In the genomic region with DNA sequence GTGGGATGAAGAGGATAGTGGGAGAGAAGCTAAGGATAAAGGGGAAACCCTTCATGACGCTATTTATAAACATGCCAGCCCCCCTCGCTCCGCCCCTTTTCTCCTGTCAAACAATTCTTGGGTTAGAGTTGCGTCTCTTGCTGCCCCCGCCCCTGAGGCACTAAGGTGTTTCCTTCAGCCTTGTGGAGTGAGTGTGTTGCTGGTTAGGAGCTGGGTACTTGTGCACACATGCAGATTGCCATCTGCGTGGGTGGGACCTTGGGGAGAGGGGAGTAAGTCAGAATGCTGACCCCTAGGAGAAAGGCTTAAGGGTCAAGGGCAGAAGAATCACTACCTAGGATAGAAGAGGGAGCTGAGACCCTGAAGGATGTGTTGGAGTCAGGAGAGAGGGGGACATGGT, we compare ENCODE assay signal across 11 cellular contexts. TPM values are rescaled to one million over a fixed set of nuclear protein-coding genes. Genes with fewer than 3 reads are reported as not detected.
DNase-seq lines count a peak whose midpoint lies in the region; ATAC-seq and TF ChIP-seq lines count a peak whose summit lies in the region.
"Had no signal": no experiment of that assay in that cellular context is flagged by ENCODE, and none has a peak within 500 bp of the region (broad histone marks: within the 10 kb centered on the region; RNA-seq: fewer than 3 reads in every experiment).

No MANE protein-coding gene starts in this region.

- H3K27ac Mint-ChIP-seq in activated T-cell treated with anti-CD3 and anti-CD28 coated beads, Interleukin-2, amount 50 U/mL, for 72 hours: no peak overlapping the region
- peak overlapping the region; percentile 1 for H3K27ac Mint-ChIP-seq in activated naive CD8-positive, alpha-beta T cell treated with anti-CD3 and anti-CD28 coated beads for 36 hours
- H3K27ac Mint-ChIP-seq in immature natural killer cell: peak overlapping the region; percentile 54 to 79 (median 72)

- peak overlapping the region; percentile 22 for H3K4me3 ChIP-seq in suprapubic skin

- TF ChIP-seq POLR2A in suprapubic skin (IDR thresholded peaks at IDR 0.05): no peak

- TF ChIP-seq EP300 in suprapubic skin (IDR thresholded peaks at IDR 0.05): no peak

- no peak for ATAC-seq in activated T-cell treated with anti-CD3 and anti-CD28 coated beads, Interleukin-2, amount 50 U/mL, for 72 hours (replicated peaks in 1 of 2)
- ATAC-seq in GM21423 (IDR thresholded peaks at IDR 0.05; ENCODE audit: unreplicated experiment) (no peak), HG03039 (IDR thresholded peaks at IDR 0.05; ENCODE audit: unreplicated experiment) (no peak)

- H3K36me3 Mint-ChIP-seq in activated T-cell treated with anti-CD3 and anti-CD28 coated beads, Interleukin-2, amount 50 U/mL, for 72 hours (ENCODE audit: insufficient read depth in 2 of 2): peaks cover 2 to 4% of the 10 kb centered on the region in 2 donors
- peaks cover 13% of the 10 kb centered on the region for H3K36me3 Mint-ChIP-seq in activated naive CD8-positive, alpha-beta T cell treated with anti-CD3 and anti-CD28 coated beads for 36 hours
- H3K36me3 Mint-ChIP-seq in immature natural killer cell: peaks cover 0 to 17% (median 4%) of the 10 kb centered on the region in 3 donors

- H3K4me1 Mint-ChIP-seq in activated T-cell treated with anti-CD3 and anti-CD28 coated beads, Interleukin-2, amount 50 U/mL, for 72 hours (ENCODE audit: low read depth): peaks cover 63% of the 10 kb centered on the region
- H3K4me1 Mint-ChIP-seq in activated naive CD8-positive, alpha-beta T cell treated with anti-CD3 and anti-CD28 coated beads for 36 hours: peaks cover 55% of the 10 kb centered on the region
- H3K4me1 Mint-ChIP-seq in immature natural killer cell: peaks cover 65 to 70% of the 10 kb centered on the region in 2 donors

- no peaks in the 10 kb centered on the region for H3K27me3 ChIP-seq in suprapubic skin
- H3K27me3 ChIP-seq: vagina had no signal

- H3K4me3 Mint-ChIP-seq in activated T-cell treated with anti-CD3 and anti-CD28 coated beads, Interleukin-2, amount 50 U/mL, for 72 hours: peak overlapping the region; percentile 53 to 75
- H3K4me3 Mint-ChIP-seq in activated naive CD8-positive, alpha-beta T cell treated with anti-CD3 and anti-CD28 coated beads for 36 hours: peak overlapping the region; percentile 38
- peak overlapping the region; percentile 42 to 77 (median 72) for H3K4me3 Mint-ChIP-seq in immature natural killer cell

- no peaks in the 10 kb centered on the region for H3K27me3 Mint-ChIP-seq in activated T-cell treated with anti-CD3 and anti-CD28 coated beads, Interleukin-2, amount 50 U/mL, for 72 hours (ENCODE audit: low read depth)
- H3K27me3 Mint-ChIP-seq in activated naive CD8-positive, alpha-beta T cell treated with anti-CD3 and anti-CD28 coated beads for 36 hours: no peaks in the 10 kb centered on the region
- peaks cover 2 to 6% (median 3%) of the 10 kb centered on the region in 3 donors for H3K27me3 Mint-ChIP-seq in immature natural killer cell (ENCODE audit: low read depth in 3 of 3)

- H3K36me3 ChIP-seq in suprapubic skin: peaks cover 32% of the 10 kb centered on the region

- H3K27ac ChIP-seq in suprapubic skin: peak overlapping the region; percentile 54

- DNase-seq in activated T-cell treated with anti-CD3 and anti-CD28 coated beads, Interleukin-2, amount 50 U/mL, for 72 hours: no peak
- DNase-seq in activated T-cell treated with anti-CD3 and anti-CD28 coated beads, Interleukin-2, amount 50 U/mL, for 1 hour: no peak
- DNase-seq in activated naive CD8-positive, alpha-beta T cell treated with anti-CD3 and anti-CD28 coated beads for 36 hours: no peak
- DNase-seq in immature natural killer cell (no peak), suprapubic skin (ENCODE audit: low spot score in 2 of 2) (no peak), AG08396 (ENCODE audit: low spot score) (no peak)
- DNase-seq: activated CD4-positive, CD25-positive, alpha-beta regulatory T cell treated with anti-CD3 and anti-CD28 coated beads, Interleukin-2, amount 50 U/mL, for 72 hours; KBM-7 had no signal

- H3K4me1 ChIP-seq in suprapubic skin: peaks cover 65% of the 10 kb centered on the region

- no peaks in the 10 kb centered on the region for H3K9me3 ChIP-seq in suprapubic skin
- H3K9me3 ChIP-seq: vagina had no signal

- WGBS in suprapubic skin: 34% methylated on average over 6 of the region's 6 CpGs

- no peak for TF ChIP-seq CTCF in suprapubic skin (IDR thresholded peaks at IDR 0.05)

- H3K9me3 Mint-ChIP-seq in activated T-cell treated with anti-CD3 and anti-CD28 coated beads, Interleukin-2, amount 50 U/mL, for 72 hours: no peaks in the 10 kb centered on the region
- H3K9me3 Mint-ChIP-seq in activated naive CD8-positive, alpha-beta T cell treated with anti-CD3 and anti-CD28 coated beads for 36 hours: no peaks in the 10 kb centered on the region
- H3K9me3 Mint-ChIP-seq in immature natural killer cell: no peaks in the 10 kb centered on the region

RNA-seq across cellular contexts. Expression of a gene that starts 5.4 kb away (rescaled TPM):
- 10 to 100 TPM; 26.6 to 27.8 TPM for total RNA-seq in activated T-cell treated with anti-CD3 and anti-CD28 coated beads, Interleukin-2, amount 50 U/mL, for 72 hours
- 10 to 100 TPM; 15.5 to 15.9 TPM for total RNA-seq in activated naive CD8-positive, alpha-beta T cell treated with anti-CD3 and anti-CD28 coated beads for 36 hours
- 10 to 100 TPM in 1 of 3 donors, 1 to 10 TPM in 2; 2.7 to 15.8 (median 3.3) TPM for polyA plus RNA-seq in immature natural killer cell
- 10 to 100 TPM; 18.3 to 28.1 (median 25.0) TPM for total RNA-seq in suprapubic skin

RNA-seq across cellular contexts. Expression of a gene that starts 28.2 kb away (rescaled TPM):
- under 1 TPM; 0.19 to 0.79 TPM for total RNA-seq in activated T-cell treated with anti-CD3 and anti-CD28 coated beads, Interleukin-2, amount 50 U/mL, for 72 hours
- total RNA-seq in activated naive CD8-positive, alpha-beta T cell treated with anti-CD3 and anti-CD28 coated beads for 36 hours: 1 to 10 TPM; 2.6 to 2.7 TPM
- polyA plus RNA-seq in immature natural killer cell: 10 to 100 TPM; 10.8 to 31.1 (median 20.2) TPM
- 1 to 10 TPM in 3 of 4 donors, under 1 TPM in 1; 0.79 to 2.0 (median 1.3) TPM for total RNA-seq in suprapubic skin

RNA-seq across cellular contexts. Expression of a gene that starts 44.1 kb away (rescaled TPM):
- total RNA-seq in activated T-cell treated with anti-CD3 and anti-CD28 coated beads, Interleukin-2, amount 50 U/mL, for 72 hours: 10 to 100 TPM; 34.2 to 43.5 TPM
- total RNA-seq in activated naive CD8-positive, alpha-beta T cell treated with anti-CD3 and anti-CD28 coated beads for 36 hours: 10 to 100 TPM; 26.5 to 28.2 TPM
- polyA plus RNA-seq in immature natural killer cell: 10 to 100 TPM; 16.0 to 23.0 (median 20.5) TPM
- total RNA-seq in suprapubic skin: 10 to 100 TPM; 25.4 to 48.6 (median 31.6) TPM
